In genomic region chr6:28080631-28081485, GRCh38 we compare ENCODE assay signal across 8 cellular contexts. TPM values are rescaled to one million over a fixed set of nuclear protein-coding genes. Genes with fewer than 3 reads are reported as not detected.
DNase-seq lines count a peak whose midpoint lies in the region; ATAC-seq and TF ChIP-seq lines count a peak whose summit lies in the region.

No MANE protein-coding gene starts in this region.

- TF ChIP-seq POLR2A in testis (IDR thresholded peaks at IDR 0.05) = no peak

- no peaks in the 10 kb centered on the region for H4K20me1 ChIP-seq in osteoblast (ENCODE audit: insufficient read depth, low read length)

- TF ChIP-seq CTCF in GM10266 (IDR thresholded peaks at IDR 0.05; ENCODE audit: control insufficient read depth, insufficient read depth, low read depth, missing control alignments) (no peak), osteoblast (IDR thresholded peaks at IDR 0.05; ENCODE audit: extremely low read depth, low read depth, low read length) (no peak), testis (IDR thresholded peaks at IDR 0.05) (peak in 1 of 3 experiments; percentile 5)

- DNase-seq in GM10266 (ENCODE audit: extremely low spot score) (peak; percentile 84), NCI-H1105 (lab: John Stamatoyannopoulos, UW) (peak; percentile 88), SKM-1 treated with dmso at 0.1 percent for 144 hours (lab: John Stamatoyannopoulos, UW; ENCODE audit: unreplicated experiment) (peak; percentile 82), head of caudate nucleus (peak; percentile 87 to 96 (median 93)), osteoblast (ENCODE audit: insufficient read length, low spot score, missing footprints) (peak; percentile 98), testis (peak; percentile 95)
- peak; percentile 89 for DNase-seq in activated naive CD8-positive, alpha-beta T cell treated with anti-CD3 and anti-CD28 coated beads, Interleukin-2, amount 10 ng/mL, durations not matched to agents 7 days and 5 days

- WGBS in testis, 2 donors = 0 to 1% methylated on average over 35 to 46 of the region's 46 CpGs

- H3K27ac Mint-ChIP-seq in activated naive CD8-positive, alpha-beta T cell treated with anti-CD3 and anti-CD28 coated beads, Interleukin-2, amount 10 ng/mL, durations not matched to agents 7 days and 5 days = peak overlapping the region; percentile 91

- intact Hi-C loops in head of caudate nucleus (cut with DNase I) = loop anchor here (5.0 to 10.0 kb wide), 2 partner anchors 54 to 256 kb away; partner anchors contain the start of gene ZSCAN31
- intact Hi-C loops in testis (cut with DNase I; ENCODE audit: low total_unique reads) = loop anchor here (5.0 kb wide), 1 partner anchor 256 kb away; the partner anchor contains the start of gene ZSCAN31

- H3K27ac ChIP-seq in osteoblast (ENCODE audit: low read depth, low read length) (peak overlapping the region; percentile 100), testis (peak overlapping the region; percentile 88 to 91)

- H3K79me2 ChIP-seq in osteoblast (ENCODE audit: insufficient read depth, low read length) = no peaks in the 10 kb centered on the region

- peak overlapping the region; percentile 99 for H3K4me2 ChIP-seq in osteoblast (ENCODE audit: insufficient read depth, low read length)

- H3K27me3 ChIP-seq in osteoblast (ENCODE audit: insufficient read depth, low read length) = no peaks in the 10 kb centered on the region
- H3K27me3 ChIP-seq in testis = no peaks in the 10 kb centered on the region

- POLR2A ChIA-PET in activated naive CD8-positive, alpha-beta T cell treated with anti-CD3 and anti-CD28 coated beads, Interleukin-2, amount 10 ng/mL, durations not matched to agents 7 days and 5 days (lab: Charles Lee) = interaction anchor here (0.7 to 1.5 kb wide), 6 partner anchors 8 to 841 kb away, joined by 3 to 7 read pairs (median 4); partner anchors contain the start of gene ZSCAN26

- H3K4me1 Mint-ChIP-seq in activated naive CD8-positive, alpha-beta T cell treated with anti-CD3 and anti-CD28 coated beads, Interleukin-2, amount 10 ng/mL, durations not matched to agents 7 days and 5 days = peaks cover 13% of the 10 kb centered on the region

- H3K4me1 ChIP-seq in osteoblast (ENCODE audit: insufficient read depth, low read length) (peaks cover 8% of the 10 kb centered on the region), testis (peaks cover 11% of the 10 kb centered on the region)

- ATAC-seq in HG02642 (IDR thresholded peaks at IDR 0.05; ENCODE audit: poor library complexity, unreplicated experiment) = peak; percentile 81
- ATAC-seq in activated naive CD8-positive, alpha-beta T cell treated with anti-CD3 and anti-CD28 coated beads, Interleukin-2, amount 10 ng/mL, durations not matched to agents 7 days and 5 days (ENCODE audit: low read depth) = peak; percentile 77

- H3K4me3 ChIP-seq in osteoblast (ENCODE audit: insufficient read depth, low read length) = peak overlapping the region; percentile 92
- peak overlapping the region; percentile 63 to 89 for H3K4me3 ChIP-seq in testis

- H3K9me3 Mint-ChIP-seq in activated naive CD8-positive, alpha-beta T cell treated with anti-CD3 and anti-CD28 coated beads, Interleukin-2, amount 10 ng/mL, durations not matched to agents 7 days and 5 days = no peaks in the 10 kb centered on the region

- no peaks in the 10 kb centered on the region for H3K36me3 ChIP-seq in osteoblast (ENCODE audit: insufficient read depth, low read length)
- no peaks in the 10 kb centered on the region for H3K36me3 ChIP-seq in testis (ENCODE audit: low read depth, missing control alignments)

- H2AFZ ChIP-seq in osteoblast (ENCODE audit: low read length) = peak overlapping the region; percentile 97

- H3K4me3 Mint-ChIP-seq in activated naive CD8-positive, alpha-beta T cell treated with anti-CD3 and anti-CD28 coated beads, Interleukin-2, amount 10 ng/mL, durations not matched to agents 7 days and 5 days = peak overlapping the region; percentile 90

- H3K27me3 Mint-ChIP-seq in activated naive CD8-positive, alpha-beta T cell treated with anti-CD3 and anti-CD28 coated beads, Interleukin-2, amount 10 ng/mL, durations not matched to agents 7 days and 5 days = no peaks in the 10 kb centered on the region

- H3K9me3 ChIP-seq in osteoblast (ENCODE audit: low read depth, low read length) (no peaks in the 10 kb centered on the region), testis (no peaks in the 10 kb centered on the region)

- peaks cover 11% of the 10 kb centered on the region for H3K36me3 Mint-ChIP-seq in activated naive CD8-positive, alpha-beta T cell treated with anti-CD3 and anti-CD28 coated beads, Interleukin-2, amount 10 ng/mL, durations not matched to agents 7 days and 5 days

RNA-seq across cellular contexts. Expression of gene ZNF165, which starts 0.5 kb away (rescaled TPM):
- 1 to 10 TPM; 1.2 to 1.3 TPM for total RNA-seq in activated naive CD8-positive, alpha-beta T cell treated with anti-CD3 and anti-CD28 coated beads, Interleukin-2, amount 10 ng/mL, durations not matched to agents 7 days and 5 days
- total RNA-seq in osteoblast = 0.36 and 1.2 TPM in 2 replicates
- total RNA-seq in testis = 10 to 100 TPM in 1 of 2 donors, 1 to 10 TPM in 1; 9.2 to 17.9 TPM
- 23.2 TPM for polyA plus RNA-seq in testis (ENCODE audit: insufficient read depth, low read depth, low replicate concordance)

RNA-seq across cellular contexts. Expression of gene ZSCAN16, which starts 43.6 kb away (rescaled TPM):
- 1 to 10 TPM; 6.9 to 8.6 TPM for total RNA-seq in activated naive CD8-positive, alpha-beta T cell treated with anti-CD3 and anti-CD28 coated beads, Interleukin-2, amount 10 ng/mL, durations not matched to agents 7 days and 5 days
- total RNA-seq in osteoblast (3.3 and 4.1 TPM in 2 replicates), testis (1 to 10 TPM; 3.5 to 4.4 TPM)
- polyA plus RNA-seq in testis (ENCODE audit: insufficient read depth, low read depth, low replicate concordance) = 3.6 TPM

Comparison
In these comparisons a context has a peak if more than half of its experiments do, and no peak if none do; other contexts are left out.
1. Peak in every context shown above with its lines: DNase-seq, ATAC-seq, H3K4me3 ChIP-seq and H3K27ac ChIP-seq.